Comparison of ENCODE assay signal across 19 cellular contexts in the genomic region with DNA sequence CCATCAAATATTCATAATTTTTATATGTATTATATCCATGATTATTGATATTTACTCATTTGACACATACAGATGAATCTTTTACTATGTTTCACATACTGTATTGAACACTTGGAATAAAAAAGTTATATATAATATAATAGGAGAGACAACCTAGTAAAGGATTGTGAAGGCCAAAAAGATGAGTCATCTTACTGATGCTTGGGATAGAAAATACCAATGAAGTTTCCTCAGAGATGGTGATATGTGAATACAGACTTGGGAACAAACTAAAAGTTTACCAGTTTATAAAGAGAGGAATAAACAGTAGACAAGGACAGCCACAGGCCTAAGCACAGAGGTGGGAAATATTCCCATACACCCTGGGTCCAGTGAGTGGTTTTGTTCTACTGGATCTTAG.
DNase-seq lines count a peak whose midpoint lies in the region; ATAC-seq and TF ChIP-seq lines count a peak whose summit lies in the region.
"Had no signal": no experiment of that assay in that cellular context is flagged by ENCODE, and none has a peak within 500 bp of the region (broad histone marks: within the 10 kb centered on the region; RNA-seq: fewer than 3 reads in every experiment).

No MANE protein-coding gene starts in this region.

- no peaks in the 10 kb centered on the region for H3K36me3 Mint-ChIP-seq in WTC11
- H3K36me3 Mint-ChIP-seq: CD4-positive, CD25-positive, alpha-beta regulatory T cell had no signal

- H3K4me1 ChIP-seq in adipocyte (ENCODE audit: control insufficient read depth, insufficient read depth, low read length) (no peaks in the 10 kb centered on the region), PC-9 (replicated peaks; ENCODE audit: insufficient read depth) (no peaks in the 10 kb centered on the region)
- H3K4me1 ChIP-seq: SJCRH30 had no signal

- BruUV-seq in PC-9 (replicated peaks; lab: Mats Ljungman, UMichigan) = no TSS peak

- CTCF ChIA-PET in PC-9 (lab: Charles Lee) = interaction anchor here (0.6 kb wide), 1 partner anchor 1085 kb away, joined by 11 read pairs; no protein-coding TSS in a partner anchor
- CTCF ChIA-PET in WTC11 (lab: Charles Lee) = no interaction called here

- H3K36me3 ChIP-seq in adipocyte (ENCODE audit: control insufficient read depth, insufficient read depth, low read length, severe bottlenecking) (no peaks in the 10 kb centered on the region), PC-9 (ENCODE audit: low read depth) (no peaks in the 10 kb centered on the region)
- H3K36me3 ChIP-seq: SJCRH30 had no signal

- intact Hi-C loops in PC-9 (cut with micrococcal nuclease; ENCODE audit: unreplicated experiment) = loop anchor here (5.0 kb wide), 1 partner anchor 464 kb away; no protein-coding TSS in a partner anchor

- H3F3A ChIP-seq in PC-9 (ENCODE audit: insufficient read depth, low read depth) = no peaks in the 10 kb centered on the region

- H3K9me3 ChIP-seq in adipocyte (ENCODE audit: control insufficient read depth, low read length) (no peaks in the 10 kb centered on the region), PC-9 (ENCODE audit: insufficient read depth, low read depth) (no peaks in the 10 kb centered on the region)
- H3K9me3 ChIP-seq: SJCRH30 had no signal

- no peak overlapping the region for H3K4me3 Mint-ChIP-seq in WTC11
- H3K4me3 Mint-ChIP-seq: CD4-positive, CD25-positive, alpha-beta regulatory T cell; H9 had no signal

- TF ChIP-seq CTCF in choroid plexus epithelial cell (conservative IDR thresholded peaks at IDR 0.05; ENCODE audit: low read depth, low read length) (no peak), PC-9 (conservative IDR thresholded peaks at IDR 0.05) (no peak), WTC11 (IDR thresholded peaks at IDR 0.05) (no peak)

- no peak overlapping the region for H2AFZ ChIP-seq in PC-9
- H2AFZ ChIP-seq: GM23248 had no signal

- no peaks in the 10 kb centered on the region for H3K9me2 ChIP-seq in PC-9 (ENCODE audit: insufficient read depth)

- POLR2A ChIA-PET in PC-9 (lab: Charles Lee; ENCODE audit: unreplicated experiment) (no interaction called here), WTC11 (lab: Charles Lee) (no interaction called here)

- H3K4me2 ChIP-seq in PC-9 = no peak overlapping the region

- H3K27ac Mint-ChIP-seq in WTC11 = no peak overlapping the region
- H3K27ac Mint-ChIP-seq: CD4-positive, CD25-positive, alpha-beta regulatory T cell; H9 had no signal

- no peaks in the 10 kb centered on the region for H4K20me1 ChIP-seq in PC-9 (ENCODE audit: insufficient read depth)

- no peak overlapping the region for H3K27ac ChIP-seq in PC-9
- H3K27ac ChIP-seq: GM23248, HL-60, SJCRH30 had no signal

- no peaks in the 10 kb centered on the region for H3K27me3 ChIP-seq in adipocyte (replicated peaks; ENCODE audit: control insufficient read depth, insufficient read depth, low read length)
- no peaks in the 10 kb centered on the region for H3K27me3 ChIP-seq in PC-9 (ENCODE audit: insufficient read depth, low read depth)
- H3K27me3 ChIP-seq: SJCRH30 had no signal

- H3K4me3 ChIP-seq in adipocyte (ENCODE audit: low read length) = no peak overlapping the region
- no peak overlapping the region for H3K4me3 ChIP-seq in choroid plexus epithelial cell (ENCODE audit: low read depth, low read length)
- H3K4me3 ChIP-seq in PC-9 = no peak overlapping the region
- H3K4me3 ChIP-seq: GM23248, SJCRH30 had no signal

- no peaks in the 10 kb centered on the region for H3K27me3 Mint-ChIP-seq in WTC11 (ENCODE audit: low read depth)
- H3K27me3 Mint-ChIP-seq: CD4-positive, CD25-positive, alpha-beta regulatory T cell had no signal

- no peaks in the 10 kb centered on the region for H3K4me1 Mint-ChIP-seq in WTC11
- H3K4me1 Mint-ChIP-seq: CD4-positive, CD25-positive, alpha-beta regulatory T cell; H9 had no signal

- DNase-seq in adipocyte (ENCODE audit: low read depth) (peak; percentile 59), choroid plexus epithelial cell (ENCODE audit: low read depth) (peak; percentile 57), fibroblast of peridontal ligament (ENCODE audit: extremely low read depth) (peak; percentile 0), PC-9 (no peak), WTC11 (ENCODE audit: low spot score) (no peak)
- DNase-seq: CD4-positive, CD25-positive, alpha-beta regulatory T cell; EL; GM23248; H9; KG1; NCI-H1105; NCI-H146; NCI-H2029; NCI-H446; NCI-H526; SJCRH30 had no signal

- ATAC-seq in GM18870 (IDR thresholded peaks at IDR 0.05; ENCODE audit: unreplicated experiment) (no peak), GM19328 (IDR thresholded peaks at IDR 0.05; ENCODE audit: unreplicated experiment) (no peak), WTC11 (no peak)

- H3K9ac ChIP-seq in adipocyte (ENCODE audit: low read length) = no peak overlapping the region
- H3K9ac ChIP-seq: GM23248 had no signal

- no peaks in the 10 kb centered on the region for H3K9me3 Mint-ChIP-seq in WTC11
- H3K9me3 Mint-ChIP-seq: H9 had no signal

- no peaks in the 10 kb centered on the region for H3K79me2 ChIP-seq in PC-9 (ENCODE audit: low read depth)

TF ChIP-seq in WTC11, 78 proteins besides CTCF, POLR2A, EP300 and RAD21:
- TF ChIP-seq ZNF138 (CRISPR knock-in tag; conservative IDR thresholded peaks at IDR 0.05) = no peak
TF ChIP-seq in WTC11: peak in this region for 0.

Comparison
In these comparisons a context has a peak if more than half of its experiments do, and no peak if none do; other contexts are left out.
1. DNase-seq: peak in adipocyte (single experiment), choroid plexus epithelial cell (single experiment) and fibroblast of peridontal ligament (single experiment); none in PC-9 (0 of 2) and WTC11 (single experiment).